9 cellular contexts compared by ENCODE assay signal in the genomic region with DNA sequence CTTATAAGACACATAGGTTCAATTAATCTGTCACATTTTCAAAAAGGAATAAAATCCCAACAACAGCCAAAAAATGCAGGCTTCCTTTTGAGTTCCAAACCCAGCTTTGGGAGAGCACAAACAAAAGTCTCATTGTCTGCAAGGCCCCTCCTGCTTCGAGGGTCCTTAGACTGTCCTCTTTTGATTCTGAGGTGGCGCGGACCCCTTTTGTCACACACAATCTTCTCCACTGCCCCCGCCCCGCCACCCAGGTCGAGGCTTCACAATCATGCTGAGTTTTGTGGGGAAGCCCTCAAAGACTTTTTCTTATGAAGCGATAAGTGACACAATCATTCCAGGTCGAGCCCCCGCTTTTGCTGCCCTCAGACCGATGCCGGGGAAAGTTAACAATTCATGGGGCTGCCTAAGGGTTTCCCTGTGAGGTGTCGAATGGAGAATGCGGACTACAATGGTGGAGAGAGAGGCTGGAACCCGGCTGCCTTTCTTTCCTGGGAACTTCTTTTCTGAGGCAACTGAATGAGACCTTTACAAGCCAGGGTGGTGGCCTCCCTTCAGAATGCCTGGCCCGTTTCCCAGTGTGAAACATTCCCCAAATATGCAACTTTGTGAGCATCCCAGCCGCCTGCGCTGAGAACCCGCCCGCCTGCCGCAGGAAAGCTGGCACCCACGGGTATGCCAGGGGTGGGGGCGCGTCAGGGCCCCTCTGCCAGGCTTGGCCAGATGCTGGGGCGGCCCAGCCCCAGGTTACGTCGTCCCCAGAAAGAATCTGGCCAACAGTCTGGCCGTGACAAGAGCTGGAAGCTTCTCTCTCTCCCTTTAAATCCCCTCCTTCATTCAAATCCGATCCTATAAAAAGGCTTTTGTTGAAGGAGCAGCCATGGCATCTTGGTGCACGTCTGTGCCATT.
DNase-seq lines count a peak whose midpoint lies in the region; ATAC-seq and TF ChIP-seq lines count a peak whose summit lies in the region.
"Had no signal": no experiment of that assay in that cellular context is flagged by ENCODE, and none has a peak within 500 bp of the region (broad histone marks: within the 10 kb centered on the region; RNA-seq: fewer than 3 reads in every experiment).

No MANE protein-coding gene starts in this region.

- no peak for TF ChIP-seq POLR2A in gastroesophageal sphincter (IDR thresholded peaks at IDR 0.05)

- no peak overlapping the region for H3K4me3 Mint-ChIP-seq in activated CD8-positive, alpha-beta T cell treated with anti-CD3 and anti-CD28 coated beads, Interleukin-2, amount 10 ng/mL, durations not matched to agents 7 days and 5 days
- no peak overlapping the region for H3K4me3 Mint-ChIP-seq in stimulated activated memory B cell treated with anti-CD40 and anti-IgM and Interleukin-4, amounts not matched to agents 10 μg/mL and 1 μg/mL and 100 μg/mL, for 72 hours
- H3K4me3 Mint-ChIP-seq: naive B cell had no signal

- ATAC-seq in gastroesophageal sphincter (peak; percentile 83), psoas muscle (peak in 3 of 4 donors; percentile 50 to 63 (median 51)), HG03095 (IDR thresholded peaks at IDR 0.05; ENCODE audit: unreplicated experiment) (no peak)
- ATAC-seq in activated CD8-positive, alpha-beta T cell treated with anti-CD3 and anti-CD28 coated beads, Interleukin-2, amount 10 ng/mL, durations not matched to agents 7 days and 5 days, result no peak
- no peak for ATAC-seq in stimulated activated memory B cell treated with anti-CD40 and anti-IgM and Interleukin-4, amounts not matched to agents 10 μg/mL and 1 μg/mL and 100 μg/mL, for 72 hours

- no peaks in the 10 kb centered on the region for H3K9me3 ChIP-seq in gastroesophageal sphincter
- H3K9me3 ChIP-seq in psoas muscle, result no peaks in the 10 kb centered on the region

- CTCF ChIA-PET in activated CD8-positive, alpha-beta T cell treated with anti-CD3 and anti-CD28 coated beads, Interleukin-2, amount 10 ng/mL, durations not matched to agents 7 days and 5 days (lab: Charles Lee), result no interaction called here

- no peaks in the 10 kb centered on the region for H3K9me3 Mint-ChIP-seq in activated CD8-positive, alpha-beta T cell treated with anti-CD3 and anti-CD28 coated beads, Interleukin-2, amount 10 ng/mL, durations not matched to agents 7 days and 5 days (ENCODE audit: insufficient read depth)
- H3K9me3 Mint-ChIP-seq in stimulated activated memory B cell treated with anti-CD40 and anti-IgM and Interleukin-4, amounts not matched to agents 10 μg/mL and 1 μg/mL and 100 μg/mL, for 72 hours, result no peaks in the 10 kb centered on the region
- H3K9me3 Mint-ChIP-seq: naive B cell had no signal

- no peak for TF ChIP-seq CTCF in WI38 (IDR thresholded peaks at IDR 0.05; ENCODE audit: low read depth, low read length)
- no peak for TF ChIP-seq CTCF in gastroesophageal sphincter (IDR thresholded peaks at IDR 0.05)
- TF ChIP-seq CTCF in psoas muscle (IDR thresholded peaks at IDR 0.05), result no peak

- H3K27me3 ChIP-seq in gastroesophageal sphincter, result no peaks in the 10 kb centered on the region
- peaks cover 0 to 31% (median 4%) of the 10 kb centered on the region in 3 donors for H3K27me3 ChIP-seq in psoas muscle (ENCODE audit: insufficient read depth in 3 of 3, low read length in 2 of 3)

- POLR2A ChIA-PET in activated CD8-positive, alpha-beta T cell treated with anti-CD3 and anti-CD28 coated beads, Interleukin-2, amount 10 ng/mL, durations not matched to agents 7 days and 5 days (lab: Charles Lee), result no interaction called here

- peak; percentile 16 for TF ChIP-seq EP300 in gastroesophageal sphincter (IDR thresholded peaks at IDR 0.05)

- H3K36me3 ChIP-seq in gastroesophageal sphincter, result peaks cover 0 to 19% of the 10 kb centered on the region in 2 donors
- no peaks in the 10 kb centered on the region for H3K36me3 ChIP-seq in psoas muscle (ENCODE audit: insufficient read depth in 1 of 2, low read depth in 1 of 2)

- H3K27me3 Mint-ChIP-seq in activated CD8-positive, alpha-beta T cell treated with anti-CD3 and anti-CD28 coated beads, Interleukin-2, amount 10 ng/mL, durations not matched to agents 7 days and 5 days (ENCODE audit: low read depth), result peaks cover 40% of the 10 kb centered on the region
- H3K27me3 Mint-ChIP-seq in stimulated activated memory B cell treated with anti-CD40 and anti-IgM and Interleukin-4, amounts not matched to agents 10 μg/mL and 1 μg/mL and 100 μg/mL, for 72 hours, result peaks cover 67% of the 10 kb centered on the region

- H3K36me3 Mint-ChIP-seq in activated CD8-positive, alpha-beta T cell treated with anti-CD3 and anti-CD28 coated beads, Interleukin-2, amount 10 ng/mL, durations not matched to agents 7 days and 5 days (ENCODE audit: low read depth), result no peaks in the 10 kb centered on the region
- H3K36me3 Mint-ChIP-seq in stimulated activated memory B cell treated with anti-CD40 and anti-IgM and Interleukin-4, amounts not matched to agents 10 μg/mL and 1 μg/mL and 100 μg/mL, for 72 hours, result no peaks in the 10 kb centered on the region
- H3K36me3 Mint-ChIP-seq: naive B cell had no signal

- H3K27ac ChIP-seq in gastroesophageal sphincter (peak overlapping the region; percentile 76 to 88 (median 84)), psoas muscle (no peak overlapping the region)

- H3K4me1 ChIP-seq in gastroesophageal sphincter (peaks cover 0 to 59% (median 4%) of the 10 kb centered on the region in 3 donors), psoas muscle (peaks cover 3% of the 10 kb centered on the region)

- H3K4me1 Mint-ChIP-seq in activated CD8-positive, alpha-beta T cell treated with anti-CD3 and anti-CD28 coated beads, Interleukin-2, amount 10 ng/mL, durations not matched to agents 7 days and 5 days (ENCODE audit: low read depth), result no peaks in the 10 kb centered on the region
- H3K4me1 Mint-ChIP-seq in stimulated activated memory B cell treated with anti-CD40 and anti-IgM and Interleukin-4, amounts not matched to agents 10 μg/mL and 1 μg/mL and 100 μg/mL, for 72 hours, result no peaks in the 10 kb centered on the region
- H3K4me1 Mint-ChIP-seq: naive B cell had no signal

- 36 to 52% methylated on average over 8 to 9 of the region's 29 CpGs for WGBS in gastroesophageal sphincter (ENCODE audit: low coverage in 1 of 2), 2 donors
- 24 to 38% (median 25%) methylated on average over 29 of the region's 29 CpGs for WGBS in psoas muscle, 3 donors

- H3K4me3 ChIP-seq in WI38 (ENCODE audit: low read depth, low read length) (peak overlapping the region; percentile 24), gastroesophageal sphincter (peak overlapping the region; percentile 23 to 42), psoas muscle (peak overlapping the region; percentile 28)

- intact Hi-C loops in psoas muscle (cut with DNase I), result no loop called here

- DNase-seq in EL, result peak; percentile 97
- DNase-seq in psoas muscle, result peak; percentile 70 to 73
- no peak for DNase-seq in activated CD8-positive, alpha-beta T cell treated with anti-CD3 and anti-CD28 coated beads, Interleukin-2, amount 10 ng/mL, durations not matched to agents 7 days and 5 days
- no peak for DNase-seq in T-helper 2 cell
- DNase-seq: naive B cell had no signal

- H3K27ac Mint-ChIP-seq in activated CD8-positive, alpha-beta T cell treated with anti-CD3 and anti-CD28 coated beads, Interleukin-2, amount 10 ng/mL, durations not matched to agents 7 days and 5 days, result no peak overlapping the region
- no peak overlapping the region for H3K27ac Mint-ChIP-seq in stimulated activated memory B cell treated with anti-CD40 and anti-IgM and Interleukin-4, amounts not matched to agents 10 μg/mL and 1 μg/mL and 100 μg/mL, for 72 hours
- H3K27ac Mint-ChIP-seq: naive B cell had no signal

Comparison
In these comparisons a context has a peak if more than half of its experiments do, and no peak if none do; other contexts are left out.
1. DNase-seq: peak in EL (single experiment) and psoas muscle (2 of 2); none in activated CD8-positive, alpha-beta T cell treated with anti-CD3 and anti-CD28 coated beads, Interleukin-2, amount 10 ng/mL, durations not matched to agents 7 days and 5 days (single experiment) and T-helper 2 cell (0 of 5).
2. ATAC-seq: peak in gastroesophageal sphincter (single experiment) and psoas muscle (3 of 4); none in activated CD8-positive, alpha-beta T cell treated with anti-CD3 and anti-CD28 coated beads, Interleukin-2, amount 10 ng/mL, durations not matched to agents 7 days and 5 days (single experiment), HG03095 (single experiment) and stimulated activated memory B cell treated with anti-CD40 and anti-IgM and Interleukin-4, amounts not matched to agents 10 μg/mL and 1 μg/mL and 100 μg/mL, for 72 hours (single experiment).
3. Peak in every context shown above with its lines, with median percentiles within 50 percentile points of each other: H3K4me3 ChIP-seq.